Comparison of ENCODE assay signal across 8 cellular contexts in the genomic region with DNA sequence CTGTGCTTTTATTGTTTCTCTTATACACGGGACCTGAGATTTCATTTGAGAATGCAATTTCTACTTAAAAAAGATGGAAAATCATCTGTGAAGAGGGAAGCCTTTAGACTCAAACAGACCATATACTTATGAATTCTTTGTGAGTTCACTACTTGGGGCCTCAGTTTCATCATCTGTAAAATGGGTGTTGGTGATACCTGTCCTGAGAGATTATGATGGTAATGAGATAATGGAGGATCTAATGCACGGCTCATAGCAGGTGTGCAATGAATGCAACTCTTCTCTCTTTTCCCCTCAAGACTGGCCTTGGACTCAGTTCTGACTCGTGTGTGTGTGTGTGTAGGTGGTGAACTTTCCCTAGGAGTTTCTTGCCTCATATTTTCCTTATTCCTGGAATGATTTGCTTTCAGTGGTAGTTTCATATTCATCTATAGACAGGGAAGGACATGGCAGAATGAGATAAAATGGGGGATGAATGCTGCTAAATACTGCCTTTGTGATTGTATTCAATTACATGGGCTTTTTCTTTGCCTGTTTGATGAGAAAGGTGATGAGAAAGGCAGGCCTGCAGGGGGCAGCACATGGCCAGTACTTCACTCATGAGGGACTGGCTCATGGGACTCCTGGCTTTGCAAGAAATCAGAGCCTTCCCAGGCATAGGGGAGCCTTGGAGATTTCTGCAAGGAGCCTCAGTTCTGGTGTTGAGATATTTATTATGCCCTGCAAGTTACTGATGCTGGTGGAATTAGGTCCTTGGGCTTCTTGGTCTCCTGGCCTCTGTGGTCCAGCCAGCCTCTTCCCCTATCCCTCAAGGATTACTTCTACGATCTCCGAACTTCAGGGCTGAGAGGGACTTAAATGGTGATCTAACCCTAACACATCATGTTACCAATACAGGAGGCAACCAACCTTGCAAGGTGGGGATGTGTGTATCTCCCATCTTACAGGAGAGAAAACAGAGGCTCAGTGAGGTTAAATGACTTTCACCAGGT.
DNase-seq lines count a peak whose midpoint lies in the region; ATAC-seq and TF ChIP-seq lines count a peak whose summit lies in the region.

No MANE protein-coding gene starts in this region.

- H3K18ac ChIP-seq in IMR-90 (ENCODE audit: low read depth, low read length), result no peak overlapping the region

- no peak overlapping the region for H2BK20ac ChIP-seq in IMR-90 (ENCODE audit: low read depth, low read length)

- H2BK120ac ChIP-seq in IMR-90 (ENCODE audit: low read depth, low read length), result no peak overlapping the region

- H3F3A ChIP-seq in PC-3 (ENCODE audit: low read length, unreplicated experiment) (no peaks in the 10 kb centered on the region), neural progenitor cell (ENCODE audit: low read depth) (peaks cover 49% of the 10 kb centered on the region)

- H2AFZ ChIP-seq in IMR-90 (replicated peaks; ENCODE audit: low read length, poor library complexity) (no peak overlapping the region), PC-3 (ENCODE audit: low read length) (no peak overlapping the region), neural progenitor cell (replicated peaks) (no peak overlapping the region)

- no peak overlapping the region for H3K4me3 ChIP-seq in IMR-90 (ENCODE audit: insufficient read depth, low read depth, low read length)
- no peak overlapping the region for H3K4me3 ChIP-seq in PC-3 (ENCODE audit: low read length)
- no peak overlapping the region for H3K4me3 ChIP-seq in neural progenitor cell
- H3K4me3 ChIP-seq in stomach, result no peak overlapping the region

- peaks cover 36% of the 10 kb centered on the region for H3K27me3 Mint-ChIP-seq in neural progenitor cell (ENCODE audit: insufficient read depth, low read depth)

- no peak overlapping the region for H3K23ac ChIP-seq in IMR-90 (ENCODE audit: low read depth, low read length)

- H4K20me1 ChIP-seq in IMR-90 (ENCODE audit: insufficient read depth, low read length) (no peaks in the 10 kb centered on the region), PC-3 (ENCODE audit: low read length) (no peaks in the 10 kb centered on the region), neural progenitor cell (ENCODE audit: low read depth) (no peaks in the 10 kb centered on the region)

- TF ChIP-seq POLR2A in IMR-90 (IDR thresholded peaks at IDR 0.05; ENCODE audit: low read depth, low read length), result no peak
- TF ChIP-seq POLR2A in stomach (IDR thresholded peaks at IDR 0.05), result no peak

- dilution Hi-C loops in IMR-90 (cut with HindIII; ENCODE audit: low sequenced_read_pairs, unreplicated experiment), result no loop called here

- H3K9ac ChIP-seq in IMR-90 (ENCODE audit: low read depth, low read length) (no peak overlapping the region), PC-3 (ENCODE audit: low read length) (no peak overlapping the region), neural progenitor cell (no peak overlapping the region)

- H2BK5ac ChIP-seq in IMR-90 (ENCODE audit: low read depth, low read length, poor library complexity, severe bottlenecking), result no peak overlapping the region

- H3K79me2 ChIP-seq in PC-3 (ENCODE audit: low read length) (no peaks in the 10 kb centered on the region), neural progenitor cell (ENCODE audit: low read depth) (no peaks in the 10 kb centered on the region)

- WGBS in IMR-90 (ENCODE audit: extremely low coverage in 2 of 2, insufficient read length in 1 of 2), 2 experiments, result no CpG with 5 or more reads among the region's 5 CpGs
- WGBS in stomach, 5 donors, result 70 to 76% (median 71%) methylated on average over 5 of the region's 5 CpGs

- no peaks in the 10 kb centered on the region for H3K36me3 Mint-ChIP-seq in neural progenitor cell

- DNase-seq in COR-L47 (lab: John Stamatoyannopoulos, UW) (peak; percentile 76), IMR-90 (peak; percentile 72), PC-3 (peak; percentile 70), fibroblast of gingiva (ENCODE audit: low read depth) (peak; percentile 64), neural progenitor cell (ENCODE audit: low spot score) (peak; percentile 91), stomach (peak; percentile 84)
- DNase-seq in activated T-cell treated with anti-CD3 and anti-CD28 coated beads, Interleukin-2, amount 50 U/mL, for 1 hour, result peak; percentile 69

- no peak for TF ChIP-seq EP300 in stomach (IDR thresholded peaks at IDR 0.05)

- H3K56ac ChIP-seq in IMR-90 (ENCODE audit: extremely low read depth, insufficient read depth, low read length), result no peak overlapping the region; the same call in 1 of the 2 replicates

- CTCF ChIA-PET in IMR-90 (lab: Yijun Ruan, JAX), result interaction anchor here (1.1 kb wide), 1 partner anchor 938 kb away, joined by 3 read pairs; no protein-coding TSS in a partner anchor
- CTCF ChIA-PET in PC-3 (lab: Charles Lee), result no interaction called here

- H3K4ac ChIP-seq in IMR-90 (ENCODE audit: low read depth, low read length), result no peak overlapping the region

- H4K5ac ChIP-seq in IMR-90 (ENCODE audit: low read depth, low read length), result no peak overlapping the region

- H3K27ac ChIP-seq in IMR-90 (ENCODE audit: insufficient read depth, low read length) (no peak overlapping the region), PC-3 (ENCODE audit: low read length) (no peak overlapping the region), neural progenitor cell (no peak overlapping the region), stomach (peak overlapping the region in 4 of 5 donors; percentile 37 to 69 (median 52))

- in situ Hi-C loops in IMR-90 (cut with MboI; ENCODE audit: low sequenced_read_pairs), result no loop called here

- no peak overlapping the region for H3K14ac ChIP-seq in IMR-90 (replicated peaks; ENCODE audit: low read depth, low read length)

- intact Hi-C loops in IMR-90 (cut with micrococcal nuclease) (loop anchor here (1.0 to 5.0 kb wide), 4 partner anchors 203 to 965 kb away; a partner anchor contains a TSS), PC-3 (cut with micrococcal nuclease) (loop anchor here (5.0 kb wide), 1 partner anchor 54 kb away; no protein-coding TSS in a partner anchor), stomach (cut with DNase I; ENCODE audit: low total_unique reads) (no loop called here)

- POLR2A ChIA-PET in IMR-90 (lab: Charles Lee; ENCODE audit: unreplicated experiment), result no interaction called here
- POLR2A ChIA-PET in PC-3 (lab: Charles Lee; ENCODE audit: unreplicated experiment), result no interaction called here

- H2AK9ac ChIP-seq in IMR-90 (replicated peaks; ENCODE audit: low read depth, low read length, poor library complexity), result no peak overlapping the region

- H3K27me3 ChIP-seq in IMR-90 (ENCODE audit: control insufficient read depth, insufficient read depth, low read length), result peaks cover 25% of the 10 kb centered on the region
- H3K27me3 ChIP-seq in PC-3 (ENCODE audit: low read length), result no peaks in the 10 kb centered on the region
- H3K27me3 ChIP-seq in neural progenitor cell, result no peaks in the 10 kb centered on the region
- H3K27me3 ChIP-seq in stomach, result no peaks in the 10 kb centered on the region

- H4K8ac ChIP-seq in IMR-90 (ENCODE audit: low read depth in 2 of 2, low read length in 2 of 2), result no peak overlapping the region

- H3K36me3 ChIP-seq in IMR-90 (ENCODE audit: control insufficient read depth, insufficient read depth, low read length), result no peaks in the 10 kb centered on the region
- H3K36me3 ChIP-seq in PC-3 (ENCODE audit: low read depth, low read length), result no peaks in the 10 kb centered on the region
- H3K36me3 ChIP-seq in neural progenitor cell, result no peaks in the 10 kb centered on the region
- no peaks in the 10 kb centered on the region for H3K36me3 ChIP-seq in stomach

- peaks cover 2% of the 10 kb centered on the region for H3K9me3 Mint-ChIP-seq in neural progenitor cell

- no peak overlapping the region for H2AK5ac ChIP-seq in IMR-90 (ENCODE audit: low read depth, low read length)

- H3K4me1 Mint-ChIP-seq in neural progenitor cell, result peaks cover 49% of the 10 kb centered on the region

- H3K79me1 ChIP-seq in IMR-90 (ENCODE audit: low read depth in 1 of 2, low read length in 2 of 2), result no peaks in the 10 kb centered on the region

- TF ChIP-seq RAD21 in IMR-90 (IDR thresholded peaks at IDR 0.05; ENCODE audit: low read length), result peak; percentile 90

- no peak overlapping the region for H3K27ac Mint-ChIP-seq in neural progenitor cell

- H3K4me2 ChIP-seq in IMR-90 (ENCODE audit: low read depth, low read length) (no peak overlapping the region), PC-3 (ENCODE audit: low read length) (no peak overlapping the region), neural progenitor cell (peak overlapping the region; percentile 19)

- TF ChIP-seq CTCF in IMR-90 (conservative IDR thresholded peaks at IDR 0.05; ENCODE audit: low read depth, low read length) (peak; percentile 83), PC-3 (conservative IDR thresholded peaks at IDR 0.05; ENCODE audit: low read depth, low read length) (peak; percentile 87), neural progenitor cell (IDR thresholded peaks at IDR 0.05) (peak; percentile 95), stomach (IDR thresholded peaks at IDR 0.05) (peak in 5 of 7 experiments; percentile 47 to 73 (median 60))

- H3K9me3 ChIP-seq in IMR-90 (ENCODE audit: control insufficient read depth, insufficient read depth, low read length) (peaks cover 6% of the 10 kb centered on the region; the same call in 1 of the 2 replicates), PC-3 (ENCODE audit: low read length) (no peaks in the 10 kb centered on the region), neural progenitor cell (ENCODE audit: low read depth) (no peaks in the 10 kb centered on the region), stomach (peaks cover 0 to 4% (median 0%) of the 10 kb centered on the region in 4 donors)

- H3K9me1 ChIP-seq in IMR-90 (ENCODE audit: insufficient read depth, low read length), result no peaks in the 10 kb centered on the region

- BruUV-seq in IMR-90 (replicated peaks; lab: Mats Ljungman, UMichigan) (no TSS peak), PC-3 (replicated peaks; lab: Mats Ljungman, UMichigan) (no TSS peak)

- no peak overlapping the region for H4K91ac ChIP-seq in IMR-90 (ENCODE audit: insufficient read depth, low read depth, low read length)

- no peaks in the 10 kb centered on the region for H3K9me2 ChIP-seq in PC-3 (replicated peaks; ENCODE audit: low read length)

- no peak overlapping the region for H3K4me3 Mint-ChIP-seq in neural progenitor cell

- no peak overlapping the region for H2BK15ac ChIP-seq in IMR-90 (ENCODE audit: low read depth, low read length)

- H3K4me1 ChIP-seq in IMR-90 (ENCODE audit: control insufficient read depth, insufficient read depth, low read length), result no peaks in the 10 kb centered on the region
- no peaks in the 10 kb centered on the region for H3K4me1 ChIP-seq in PC-3 (ENCODE audit: insufficient read depth, low read length)
- peaks cover 47% of the 10 kb centered on the region for H3K4me1 ChIP-seq in neural progenitor cell
- peaks cover 17 to 26% (median 23%) of the 10 kb centered on the region in 4 donors for H3K4me1 ChIP-seq in stomach

- ATAC-seq in IMR-90 (ENCODE audit: low read depth) (peak; percentile 98), PC-3 (peak; percentile 60), HG03457 (IDR thresholded peaks at IDR 0.05; ENCODE audit: unreplicated experiment) (no peak)

TF ChIP-seq in IMR-90, 13 proteins besides CTCF, POLR2A, EP300 and RAD21 (continues in another document):
- TF ChIP-seq MAFK (IDR thresholded peaks at IDR 0.05; ENCODE audit: low read depth, low read length) (no peak), SMC3 (IDR thresholded peaks at IDR 0.05; ENCODE audit: low read depth, low read length) (peak; percentile 86)

Comparison
In these comparisons a context has a peak if more than half of its experiments do, and no peak if none do; other contexts are left out.
1. H3K27ac ChIP-seq: peak in stomach (4 of 5); none in IMR-90 (single experiment), PC-3 (single experiment) and neural progenitor cell (single experiment).
2. Peak in every context shown above with its lines, with median percentiles within 50 percentile points of each other: DNase-seq and CTCF ChIP-seq.